ENCODE assay signal across 1 cellular context in genomic region chr11:75241906-75242644, GRCh38.
TF ChIP-seq lines count a peak whose summit lies in the region.

No MANE protein-coding gene starts in this region.

TF ChIP-seq in K562, 482 proteins besides CTCF, POLR2A, EP300 and RAD21 (continued from another document):
- TF ChIP-seq PHB2 (IDR thresholded peaks at IDR 0.05; ENCODE audit: low read depth) (no peak), NELFE (IDR thresholded peaks at IDR 0.05; ENCODE audit: insufficient read depth, insufficient read length) (no peak), SMARCA5 (IDR thresholded peaks at IDR 0.05) (no peak), ELF2 (CRISPR knock-in tag; IDR thresholded peaks at IDR 0.05) (no peak), NFIC (IDR thresholded peaks at IDR 0.05) (peak; percentile 44; the same call in 1 of the 2 replicates), RFX7 (CRISPR knock-in tag; IDR thresholded peaks at IDR 0.05) (0 out of 2 replicates have a peak, but pooled peaks have one; percentile 31), OTX1 (CRISPR knock-in tag; IDR thresholded peaks at IDR 0.05) (no peak), NRF1 (conservative IDR thresholded peaks at IDR 0.05 in 1 of 2, IDR thresholded peaks at IDR 0.05 in 1 of 2) (peak in 1 of 2 experiments; percentile 86; a peak in 3 of 4 replicates), SETDB1 (IDR thresholded peaks at IDR 0.05; ENCODE audit: low read length) (no peak), E2F6 (IDR thresholded peaks at IDR 0.05; ENCODE audit: borderline replicate concordance in 1 of 2, extremely low read depth in 1 of 2, insufficient read depth in 1 of 2, insufficient read length in 1 of 2, low read depth in 1 of 2, low read length in 1 of 2, poor library complexity in 1 of 2, severe bottlenecking in 1 of 2) (peak in 1 of 2 experiments; percentile 43), ZNF253 (CRISPR knock-in tag; conservative IDR thresholded peaks at IDR 0.05) (no peak), ZNF395 (CRISPR knock-in tag; IDR thresholded peaks at IDR 0.05) (peak; percentile 53), CTCFL (IDR thresholded peaks at IDR 0.05; ENCODE audit: borderline replicate concordance, insufficient read depth, low read depth, low read length, poor library complexity, severe bottlenecking) (no peak), FOXM1 (IDR thresholded peaks at IDR 0.05; ENCODE audit: low read depth) (no peak), FOXM1 (CRISPR knock-in tag; IDR thresholded peaks at IDR 0.05; ENCODE audit: low read depth) (peak; percentile 5; the same call in 1 of the 2 replicates), NCOA6 (IDR thresholded peaks at IDR 0.05) (peak; percentile 65), CXXC5 (CRISPR knock-in tag; IDR thresholded peaks at IDR 0.05) (peak; percentile 25), PPARD (CRISPR knock-in tag; IDR thresholded peaks at IDR 0.05) (no peak), ZBTB40 (IDR thresholded peaks at IDR 0.05) (no peak), ZBTB40 (CRISPR knock-in tag; IDR thresholded peaks at IDR 0.05) (no peak), CHD1 (IDR thresholded peaks at IDR 0.05; ENCODE audit: low read length) (peak; percentile 33), MCM2 (IDR thresholded peaks at IDR 0.05; ENCODE audit: low read depth) (no peak), ZNF589 (CRISPR knock-in tag; IDR thresholded peaks at IDR 0.05; ENCODE audit: low read depth) (peak; percentile 21; the same call in 1 of the 2 replicates), ZZZ3 (IDR thresholded peaks at IDR 0.05) (no peak), ZC3H4 (CRISPR knock-in tag; IDR thresholded peaks at IDR 0.05; ENCODE audit: borderline replicate concordance) (no peak), CTBP1 (IDR thresholded peaks at IDR 0.05; ENCODE audit: borderline replicate concordance) (peak; percentile 13), FOSL1 (tag; conservative IDR thresholded peaks at IDR 0.05) (no peak; the same call in 1 of the 2 replicates), PHF8 (IDR thresholded peaks at IDR 0.05; ENCODE audit: borderline replicate concordance, low read length) (no peak), CEBPG (CRISPR knock-in tag; IDR thresholded peaks at IDR 0.05) (no peak), CEBPG (tag; conservative IDR thresholded peaks at IDR 0.05 in 1 of 2, IDR thresholded peaks at IDR 0.05 in 1 of 2) (no peak), GATAD2B (IDR thresholded peaks at IDR 0.05; ENCODE audit: borderline replicate concordance) (peak; percentile 9; the same call in 1 of the 2 replicates), GTF2A2 (tag; IDR thresholded peaks at IDR 0.05) (no peak), ZNF24 (IDR thresholded peaks at IDR 0.05) (peak; percentile 3), L3MBTL2 (IDR thresholded peaks at IDR 0.05) (peak; percentile 72; the same call in 1 of the 2 replicates), ZNF584 (CRISPR knock-in tag; IDR thresholded peaks at IDR 0.05; ENCODE audit: low read depth) (0 out of 2 replicates have a peak, but pooled peaks have one; percentile 26), ZNF318 (IDR thresholded peaks at IDR 0.05; ENCODE audit: borderline replicate concordance in 1 of 2, low read depth in 1 of 2) (no peak), TRIM24 (IDR thresholded peaks at IDR 0.05) (no peak), MLX (CRISPR knock-in tag; conservative IDR thresholded peaks at IDR 0.05) (no peak)
